ENCODE assay signal across 9 cellular contexts in the genomic region with DNA sequence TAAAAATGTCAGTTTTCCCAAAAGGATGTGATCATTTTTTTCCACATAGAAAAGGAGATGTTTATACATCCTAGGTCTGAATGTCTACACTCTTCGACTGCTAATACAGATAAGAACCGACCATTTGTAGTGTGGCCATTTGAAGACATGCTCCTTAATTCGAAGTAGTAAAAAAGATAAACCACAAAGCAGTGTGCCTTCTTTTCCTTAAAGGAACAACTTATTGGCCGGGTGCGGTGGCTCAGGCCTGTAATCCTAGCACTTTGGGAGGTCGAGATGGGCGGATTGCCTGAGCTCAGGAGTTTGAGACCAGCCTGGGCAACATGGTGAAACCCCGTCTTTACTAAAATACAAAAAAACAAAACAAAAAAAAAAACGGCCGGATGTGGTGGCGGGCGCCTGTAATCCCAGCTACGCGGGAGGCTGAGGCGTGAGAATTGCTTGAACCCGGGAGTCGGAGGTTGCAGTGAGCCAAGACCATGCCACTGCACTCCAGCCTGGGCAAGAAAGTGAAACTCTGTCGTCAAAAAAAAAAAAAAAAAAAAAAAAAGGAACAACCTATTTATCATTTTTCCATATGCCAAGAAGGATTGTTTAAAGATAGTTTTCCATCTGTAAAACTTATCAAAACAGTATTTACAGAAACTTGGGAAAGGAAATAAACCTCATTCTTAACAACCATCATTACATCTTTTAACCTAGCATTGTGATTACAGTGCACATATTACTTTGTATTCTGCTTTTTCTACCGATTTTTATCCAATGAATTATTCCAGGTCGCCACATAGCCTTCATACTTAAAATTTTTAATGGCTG. TPM values are rescaled to one million over a fixed set of nuclear protein-coding genes. Genes with fewer than 3 reads are reported as not detected.
DNase-seq lines count a peak whose midpoint lies in the region; ATAC-seq, FAIRE-seq and TF ChIP-seq lines count a peak whose summit lies in the region.
"Had no signal": no experiment of that assay in that cellular context is flagged by ENCODE, and none has a peak within 500 bp of the region (broad histone marks: within the 10 kb centered on the region; RNA-seq: fewer than 3 reads in every experiment).

No MANE protein-coding gene starts in this region.

- peaks cover 0 to 8% of the 10 kb centered on the region in 2 donors for H3K27me3 Mint-ChIP-seq in T-cell

- peaks cover 53 to 57% (median 54%) of the 10 kb centered on the region in 3 donors for H3K4me1 Mint-ChIP-seq in T-cell

- H3K27me3 ChIP-seq in GM23248 (replicated peaks; ENCODE audit: insufficient read depth) (no peaks in the 10 kb centered on the region), endothelial cell of umbilical vein (ENCODE audit: control insufficient read depth in 2 of 2, insufficient read depth in 2 of 2, low read length in 2 of 2) (no peaks in the 10 kb centered on the region), gastrocnemius medialis (peaks cover 0 to 16% (median 7%) of the 10 kb centered on the region in 3 donors)
- H3K27me3 ChIP-seq: ovary had no signal

- H3K4me3 ChIP-seq in GM23248 (peak overlapping the region; percentile 95), endothelial cell of umbilical vein (replicated peaks in 1 of 3; ENCODE audit: insufficient read depth in 1 of 3, low read depth in 1 of 3, low read length in 3 of 3) (peak overlapping the region in 1 of 3 experiments; percentile 54), gastrocnemius medialis (peak overlapping the region in 3 of 4 donors; percentile 52 to 56 (median 55))

- no peaks in the 10 kb centered on the region for H3K9me1 ChIP-seq in endothelial cell of umbilical vein (replicated peaks; ENCODE audit: control insufficient read depth, extremely low read depth, insufficient read depth, low read length)

- H4K20me1 ChIP-seq in GM23248 (ENCODE audit: insufficient read depth), result no peaks in the 10 kb centered on the region
- no peaks in the 10 kb centered on the region for H4K20me1 ChIP-seq in endothelial cell of umbilical vein (replicated peaks; ENCODE audit: control insufficient read depth, extremely low read depth, insufficient read depth, low read length)

- H2AFZ ChIP-seq in GM23248 (peak overlapping the region; percentile 94), endothelial cell of umbilical vein (ENCODE audit: low read depth, low read length) (no peak overlapping the region)

- H3K36me3 Mint-ChIP-seq in T-cell, result peaks cover 12% of the 10 kb centered on the region

- H3F3A ChIP-seq in GM23248 (ENCODE audit: insufficient read depth), result 0 out of 2 replicates have a peak, but pooled peaks cover 4% of the 10 kb centered on the region

- no peak for ATAC-seq in T-cell (replicated peaks in 1 of 4)
- no peak for ATAC-seq in gastrocnemius medialis

- no peak for TF ChIP-seq POLR2A in endothelial cell of umbilical vein (IDR thresholded peaks at IDR 0.05; ENCODE audit: low read depth, low read length)
- no peak for TF ChIP-seq POLR2A in gastrocnemius medialis (IDR thresholded peaks at IDR 0.05)

- peak; percentile 75 for FAIRE-seq in endothelial cell of umbilical vein (lab: Jason Lieb, UNC)

- in situ Hi-C loops in GM23248 (cut with MboI), result no loop called here
- in situ Hi-C loops in gastrocnemius medialis (cut with MboI; ENCODE audit: low sequenced_read_pairs in 4 of 4), result no loop called here

- H3K9me3 Mint-ChIP-seq in T-cell, result no peaks in the 10 kb centered on the region

- H3K4me2 ChIP-seq in GM23248 (ENCODE audit: unreplicated experiment) (peak overlapping the region; percentile 86), endothelial cell of umbilical vein (ENCODE audit: insufficient read depth, low read length) (peak overlapping the region; percentile 37)

- H3K79me2 ChIP-seq in GM23248 (ENCODE audit: insufficient read depth), result no peaks in the 10 kb centered on the region
- no peaks in the 10 kb centered on the region for H3K79me2 ChIP-seq in endothelial cell of umbilical vein (ENCODE audit: control insufficient read depth, insufficient read depth, low read length)

- H3K9me2 ChIP-seq in GM23248 (ENCODE audit: insufficient read depth), result no peaks in the 10 kb centered on the region

- TF ChIP-seq CTCF in endothelial cell of umbilical vein (IDR thresholded peaks at IDR 0.05; ENCODE audit: extremely low read depth in 1 of 2, insufficient read depth in 1 of 2, low read depth in 1 of 2, low read length in 2 of 2) (no peak), gastrocnemius medialis (IDR thresholded peaks at IDR 0.05 in 4 of 5, conservative IDR thresholded peaks at IDR 0.05 in 1 of 5) (no peak)

- dilution Hi-C loops in endothelial cell of umbilical vein (cut with MboI; ENCODE audit: extremely low pct_ligation_motif_present, low sequenced_read_pairs), result no loop called here

- CTCF ChIA-PET in T-cell (lab: Charles Lee), result interaction anchor here (0.6 to 1.0 kb wide), 3 partner anchors 9 to 1604 kb away, joined by 3 to 4 read pairs (median 3); no protein-coding TSS in a partner anchor
- CTCF ChIA-PET in endothelial cell of umbilical vein (lab: Charles Lee), result no interaction called here

- H3K9ac ChIP-seq in GM23248 (peak overlapping the region; percentile 97), endothelial cell of umbilical vein (replicated peaks; ENCODE audit: extremely low read depth, insufficient read depth, low read length) (no peak overlapping the region)

- POLR2A ChIA-PET in T-cell (lab: Charles Lee), result no interaction called here
- POLR2A ChIA-PET in endothelial cell of umbilical vein (lab: Charles Lee), result no interaction called here

- H3K4me1 ChIP-seq in GM23248 (ENCODE audit: insufficient read depth) (no peaks in the 10 kb centered on the region), endothelial cell of umbilical vein (ENCODE audit: control insufficient read depth, extremely low read depth, insufficient read depth, low read length) (peaks cover 4% of the 10 kb centered on the region), gastrocnemius medialis (no peaks in the 10 kb centered on the region)

- DNase-seq in GM23248 (peak; percentile 8), T-cell (no peak), endothelial cell of umbilical vein (ENCODE audit: low read depth, low spot score) (no peak), gastrocnemius medialis (no peak), COR-L47 (lab: John Stamatoyannopoulos, UW) (no peak), NAMALWA (ENCODE audit: low spot score) (no peak), NCI-H1436 (lab: John Stamatoyannopoulos, UW) (no peak)
- DNase-seq: NCI-H2081 treated with DMSO at 0.1 percent for 48 hours had no signal

- H3K36me3 ChIP-seq in GM23248 (ENCODE audit: low read depth), result no peaks in the 10 kb centered on the region
- H3K36me3 ChIP-seq in endothelial cell of umbilical vein (ENCODE audit: control insufficient read depth in 2 of 2, extremely low read depth in 1 of 2, insufficient read depth in 2 of 2, low read length in 2 of 2), result no peaks in the 10 kb centered on the region
- no peaks in the 10 kb centered on the region for H3K36me3 ChIP-seq in gastrocnemius medialis
- H3K36me3 ChIP-seq: ovary had no signal

- H3K9me3 ChIP-seq in GM23248 (ENCODE audit: low read depth), result no peaks in the 10 kb centered on the region
- no peaks in the 10 kb centered on the region for H3K9me3 ChIP-seq in endothelial cell of umbilical vein (replicated peaks; ENCODE audit: control insufficient read depth, insufficient read depth, low read length)
- no peaks in the 10 kb centered on the region for H3K9me3 ChIP-seq in gastrocnemius medialis
- H3K9me3 ChIP-seq: ovary had no signal

- intact Hi-C loops in endothelial cell of umbilical vein (cut with micrococcal nuclease) (loop anchor here (5.0 to 10.0 kb wide), 4 partner anchors 41 to 742 kb away; no protein-coding TSS in a partner anchor), gastrocnemius medialis (cut with DNase I; ENCODE audit: low total_unique reads) (loop anchor here (5.0 kb wide), 1 partner anchor 449 kb away; a partner anchor contains a TSS)

- 69 to 77% methylated on average over 9 to 20 of the region's 20 CpGs for WGBS in GM23248 (ENCODE audit: low coverage in 1 of 2, low lambda C conversion rate in 2 of 2, missing lambda C conversion rate in 2 of 2), 2 experiments

- no TSS peak for BruUV-seq in endothelial cell of umbilical vein (replicated peaks; lab: Mats Ljungman, UMichigan)

- H3K4me3 Mint-ChIP-seq in T-cell, result peak overlapping the region; percentile 86 to 98 (median 96)

- H3K27ac ChIP-seq in GM23248 (peak overlapping the region; percentile 97), endothelial cell of umbilical vein (ENCODE audit: insufficient read depth, low read depth, low read length) (no peak overlapping the region), gastrocnemius medialis (peak overlapping the region in 3 of 4 donors; percentile 31 to 74 (median 67))

- H3K27ac Mint-ChIP-seq in T-cell, result peak overlapping the region in 1 of 2 donors; percentile 95

TF ChIP-seq in endothelial cell of umbilical vein, 7 proteins besides CTCF, POLR2A, EP300 and RAD21:
- TF ChIP-seq, protein P1, sequence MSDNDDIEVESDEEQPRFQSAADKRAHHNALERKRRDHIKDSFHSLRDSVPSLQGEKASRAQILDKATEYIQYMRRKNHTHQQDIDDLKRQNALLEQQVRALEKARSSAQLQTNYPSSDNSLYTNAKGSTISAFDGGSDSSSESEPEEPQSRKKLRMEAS (IDR thresholded peaks at IDR 0.05; ENCODE audit: insufficient read depth, insufficient read length), result no peak
- TF ChIP-seq GATA2 (IDR thresholded peaks at IDR 0.05; ENCODE audit: insufficient read depth, insufficient read length, low read depth, low read length) (no peak), JUN (IDR thresholded peaks at IDR 0.05; ENCODE audit: borderline replicate concordance, insufficient read depth, insufficient read length, low read depth) (no peak), POLR2AphosphoS5 (IDR thresholded peaks at IDR 0.05; ENCODE audit: insufficient read depth, low read depth, low read length) (no peak)
TF ChIP-seq in endothelial cell of umbilical vein: peak in this region for 0.

RNA-seq across cellular contexts. Expression of a gene that starts 2.6 kb away (rescaled TPM):
- total RNA-seq in GM23248 (2014; rRNA removed; shearing (Covaris generic)), result 1.9 and 4.4 TPM in 2 replicates
- polyA plus RNA-seq in GM23248 (2016; fragmentation: Nextera tagmentation; extraction: Ambion mirVana) (1.1 and 1.2 TPM in 2 replicates), endothelial cell of umbilical vein (4.5 and 5.2 TPM in 2 replicates)
- total RNA-seq in T-cell (10 to 100 TPM; 28.6 to 41.8 (median 30.4) TPM), endothelial cell of umbilical vein (5.6 and 7.5 TPM in 2 replicates), gastrocnemius medialis (1 to 10 TPM in 2 of 4 donors, under 1 TPM in 2; 0.19 to 1.6 (median 0.93) TPM)
- 2.3 and 3.4 TPM in 2 replicates for polyA plus RNA-seq in endothelial cell of umbilical vein (2011; cell fraction: cytosol; rRNA removed)
- 59.3 and 71.0 TPM in 2 replicates for polyA plus RNA-seq in endothelial cell of umbilical vein (2011; cell fraction: nucleus; rRNA removed)
- 4.6 and 5.3 TPM in 2 replicates for polyA plus RNA-seq in endothelial cell of umbilical vein (2012)
- 6.9 and 7.9 TPM in 2 replicates for polyA minus RNA-seq in endothelial cell of umbilical vein
- not detected for polyA minus RNA-seq in endothelial cell of umbilical vein (2011; cell fraction: cytosol; rRNA and poly(A)+ RNA removed)
- 18.0 and 18.8 TPM in 2 replicates for polyA minus RNA-seq in endothelial cell of umbilical vein (2011; cell fraction: nucleus; rRNA and poly(A)+ RNA removed)
